2 cellular contexts compared by ENCODE assay signal in genomic region chr5:120532835-120533234, GRCh38.
TF ChIP-seq lines count a peak whose summit lies in the region.

No MANE protein-coding gene starts in this region.

TF ChIP-seq in GM23338, 12 proteins besides CTCF, POLR2A, EP300 and RAD21 (continued from another document):
- TF ChIP-seq ZNF114 (CRISPR knock-in tag; IDR thresholded peaks at IDR 0.05) (no peak), STAT1 (IDR thresholded peaks at IDR 0.05; ENCODE audit: unreplicated experiment) (no peak), ETS1 (IDR thresholded peaks at IDR 0.05) (no peak), JUNB (IDR thresholded peaks at IDR 0.05; ENCODE audit: unreplicated experiment) (no peak), ZNF462 (CRISPR knock-in tag; IDR thresholded peaks at IDR 0.05) (no peak), REST (IDR thresholded peaks at IDR 0.05; ENCODE audit: unreplicated experiment) (no peak), EZH2phosphoT487 (IDR thresholded peaks at IDR 0.05; ENCODE audit: unreplicated experiment) (no peak), ZNF331 (CRISPR knock-in tag; IDR thresholded peaks at IDR 0.05; ENCODE audit: low read depth) (no peak), EZH2 (IDR thresholded peaks at IDR 0.05; ENCODE audit: low read depth, unreplicated experiment) (no peak)

TF ChIP-seq in H1, 55 proteins besides CTCF, POLR2A, EP300 and RAD21 (continued from another document):
- TF ChIP-seq CEBPB (IDR thresholded peaks at IDR 0.05; ENCODE audit: low read depth, low read length) (no peak), MAX (IDR thresholded peaks at IDR 0.05) (no peak), KDM4A (IDR thresholded peaks at IDR 0.05; ENCODE audit: low read depth, low read length, severe bottlenecking) (no peak), YY1 (IDR thresholded peaks at IDR 0.05; ENCODE audit: low read depth, low read length) (no peak), SAP30 (IDR thresholded peaks at IDR 0.05; ENCODE audit: insufficient read depth, insufficient replicate concordance, low read length) (no peak), HDAC6 (IDR thresholded peaks at IDR 0.05; ENCODE audit: low read depth, low read length) (no peak), SIX5 (IDR thresholded peaks at IDR 0.05; ENCODE audit: low read depth, low read length) (no peak)
